In genomic region chr9:37902804-37903580, GRCh38 we compare ENCODE assay signal across 8 cellular contexts. TPM values are rescaled to one million over a fixed set of nuclear protein-coding genes. Genes with fewer than 3 reads are reported as not detected.
A peak's percentile ranks its signal among the peaks of the same experiment; 100 is the strongest.
DNase-seq lines count a peak whose midpoint lies in the region; ATAC-seq and FAIRE-seq lines count a peak whose summit lies in the region.

No MANE protein-coding gene starts in this region.

- ATAC-seq in HG02973 (IDR thresholded peaks at IDR 0.05; ENCODE audit: unreplicated experiment), result peak; percentile 6

- FAIRE-seq in GM19239 (lab: Jason Lieb, UNC), result no peak

- no peaks in the 10 kb centered on the region for H3K27me3 ChIP-seq in esophagus (ENCODE audit: control insufficient read depth in 1 of 2, insufficient read depth in 2 of 2, low read length in 2 of 2)
- no peaks in the 10 kb centered on the region for H3K27me3 ChIP-seq in neuron (ENCODE audit: insufficient read depth, low read length)

- peak overlapping the region; percentile 92 for H3K27ac Mint-ChIP-seq in activated naive CD4-positive, alpha-beta T cell treated with anti-CD3 and anti-CD28 coated beads, Interleukin-2, amount 10 ng/mL, durations not matched to agents 7 days and 5 days

- no peaks in the 10 kb centered on the region for H3K9me3 ChIP-seq in SK-N-MC (ENCODE audit: low read depth, low read length)
- H3K9me3 ChIP-seq in esophagus (ENCODE audit: control insufficient read depth in 2 of 2, insufficient read depth in 1 of 2, low read depth in 1 of 2, low read length in 1 of 2), result no peaks in the 10 kb centered on the region
- H3K9me3 ChIP-seq in neuron (ENCODE audit: low read length), result no peaks in the 10 kb centered on the region

- peaks cover 22% of the 10 kb centered on the region for H3K27me3 Mint-ChIP-seq in activated naive CD4-positive, alpha-beta T cell treated with anti-CD3 and anti-CD28 coated beads, Interleukin-2, amount 10 ng/mL, durations not matched to agents 7 days and 5 days

- H3K27ac ChIP-seq in SK-N-MC (no peak overlapping the region), esophagus (ENCODE audit: low read depth in 2 of 2, low read length in 1 of 2) (peak overlapping the region; percentile 88 to 90)

- H3K4me1 Mint-ChIP-seq in activated naive CD4-positive, alpha-beta T cell treated with anti-CD3 and anti-CD28 coated beads, Interleukin-2, amount 10 ng/mL, durations not matched to agents 7 days and 5 days, result peaks cover 31% of the 10 kb centered on the region

- H3K36me3 ChIP-seq in SK-N-MC (ENCODE audit: insufficient read depth, low read length), result peaks cover 8% of the 10 kb centered on the region
- H3K36me3 ChIP-seq in esophagus (ENCODE audit: control insufficient read depth in 2 of 2, insufficient read depth in 2 of 2, low read length in 1 of 2), result no peaks in the 10 kb centered on the region
- H3K36me3 ChIP-seq in neuron (ENCODE audit: insufficient read depth, low read length), result peaks cover 7% of the 10 kb centered on the region

- peak overlapping the region; percentile 85 for H3K4me3 Mint-ChIP-seq in activated naive CD4-positive, alpha-beta T cell treated with anti-CD3 and anti-CD28 coated beads, Interleukin-2, amount 10 ng/mL, durations not matched to agents 7 days and 5 days

- DNase-seq in activated naive CD4-positive, alpha-beta T cell treated with anti-CD3 and anti-CD28 coated beads, Interleukin-2, amount 10 ng/mL, durations not matched to agents 7 days and 5 days, result no peak
- DNase-seq in activated naive CD4-positive, alpha-beta T cell treated with anti-CD3 and anti-CD28 coated beads, Interleukin-2, amount 50 U/mL, for 16 hours, result no peak
- DNase-seq in SK-N-MC (ENCODE audit: low read depth, low spot score), result no peak
- DNase-seq in GM19239 (ENCODE audit: insufficient read length, low spot score), result no peak
- DNase-seq in SHP77 treated with DMSO at 0.1 percent for 48 hours (lab: John Stamatoyannopoulos, UW), result no peak

- CTCF ChIA-PET in activated naive CD4-positive, alpha-beta T cell treated with anti-CD3 and anti-CD28 coated beads, Interleukin-2, amount 10 ng/mL, durations not matched to agents 7 days and 5 days (lab: Charles Lee), result interaction anchor here (0.7 to 1.7 kb wide), 8 partner anchors 8 to 514 kb away, joined by 3 to 5 read pairs (median 3); partner anchors contain the start of gene EXOSC3

- H3K9ac ChIP-seq in SK-N-MC (ENCODE audit: insufficient read length), result peak overlapping the region; percentile 78

- H3K4me3 ChIP-seq in SK-N-MC (peak overlapping the region; percentile 99), esophagus (ENCODE audit: low read depth in 1 of 2, low read length in 2 of 2) (peak overlapping the region; percentile 70 to 79), neuron (ENCODE audit: low read length) (peak overlapping the region; percentile 61)

- 5 to 6% methylated on average over 14 of the region's 14 CpGs for WGBS in esophagus, 2 donors

- H2AFZ ChIP-seq in neuron (ENCODE audit: low read depth, low read length), result peak overlapping the region; percentile 90

- H3K36me3 Mint-ChIP-seq in activated naive CD4-positive, alpha-beta T cell treated with anti-CD3 and anti-CD28 coated beads, Interleukin-2, amount 10 ng/mL, durations not matched to agents 7 days and 5 days, result peaks cover 6% of the 10 kb centered on the region

- H3K9me3 Mint-ChIP-seq in activated naive CD4-positive, alpha-beta T cell treated with anti-CD3 and anti-CD28 coated beads, Interleukin-2, amount 10 ng/mL, durations not matched to agents 7 days and 5 days, result no peaks in the 10 kb centered on the region

- peaks cover 0 to 8% of the 10 kb centered on the region in 2 donors for H3K4me1 ChIP-seq in esophagus (ENCODE audit: control insufficient read depth in 2 of 2, insufficient read depth in 2 of 2, low read length in 1 of 2)
- H3K4me1 ChIP-seq in neuron (ENCODE audit: insufficient read depth, low read length), result peaks cover 15% of the 10 kb centered on the region

RNA-seq across cellular contexts. Expression of gene SLC25A51, which starts 0.9 kb away (rescaled TPM):
- 1 to 10 TPM; 3.5 to 5.7 TPM for polyA plus RNA-seq in esophagus
